ENCODE assay signal across 18 cellular contexts in genomic region chr2:198757069-198757468, GRCh38.
"Had no signal": no experiment of that assay in that cellular context is flagged by ENCODE, and none has a peak within 500 bp of the region (broad histone marks: within the 10 kb centered on the region; RNA-seq: fewer than 3 reads in every experiment).

No MANE protein-coding gene starts in this region.

- DNase-seq: activated CD4-positive, alpha-beta memory T cell treated with anti-CD3 and anti-CD28 coated beads for 36 hours; activated CD4-positive, alpha-beta T cell treated with anti-CD3 and anti-CD28 coated beads for 48 hours; activated CD4-positive, CD25-positive, alpha-beta regulatory T cell; activated naive CD4-positive, alpha-beta T cell treated with Interleukin-2 at 50 U/mL for 16 hours; activated naive CD8-positive, alpha-beta T cell treated with anti-CD3 and anti-CD28 coated beads for 36 hours; activated T-cell treated with anti-CD3 and anti-CD28 coated beads, Interleukin-2, amount 50 U/mL, for 48 hours; central memory CD4-positive, alpha-beta T cell; endodermal cell; head of caudate nucleus; hypothalamus; left ventricle myocardium superior; mammary epithelial cell; ovary; psoas muscle; stimulated activated CD4-positive, alpha-beta T cell treated with anti-CD3 and anti-CD28 coated beads, Interleukin-4, amount 100 ng/mL, for 24 hours; stimulated activated naive CD4-positive, alpha-beta T cell treated with Interleukin-2 at 50 U/mL for 16 hours; upper lobe of right lung had no signal

- ATAC-seq: gastroesophageal sphincter, left ventricle myocardium superior, psoas muscle, upper lobe of right lung had no signal
